9 cellular contexts compared by ENCODE assay signal in genomic region chr14:69768873-69769272, GRCh38. TPM values are rescaled to one million over a fixed set of nuclear protein-coding genes. Genes with fewer than 3 reads are reported as not detected.
DNase-seq lines count a peak whose midpoint lies in the region; ATAC-seq, FAIRE-seq and TF ChIP-seq lines count a peak whose summit lies in the region.
"Had no signal": no experiment of that assay in that cellular context is flagged by ENCODE, and none has a peak within 500 bp of the region (broad histone marks: within the 10 kb centered on the region; RNA-seq: fewer than 3 reads in every experiment).

No MANE protein-coding gene starts in this region.

- H3F3A ChIP-seq in DOHH2 (ENCODE audit: control insufficient read depth, insufficient read depth) = peaks cover 42% of the 10 kb centered on the region

- H4K20me1 ChIP-seq in DOHH2 (ENCODE audit: control insufficient read depth, insufficient read depth, low read depth, low read length) = peaks cover 30% of the 10 kb centered on the region

- intact Hi-C loops in pancreas (cut with DNase I) = no loop called here

- H3K4me1 ChIP-seq in DOHH2 (ENCODE audit: control insufficient read depth, low read length) = peaks cover 36% of the 10 kb centered on the region
- H3K4me1 ChIP-seq in esophagus (ENCODE audit: control insufficient read depth in 2 of 2, insufficient read depth in 2 of 2, low read length in 1 of 2) = peaks cover 0 to 2% of the 10 kb centered on the region in 2 donors
- peaks cover 18 to 32% (median 24%) of the 10 kb centered on the region in 3 donors for H3K4me1 ChIP-seq in pancreas

- no peaks in the 10 kb centered on the region for H3K9me3 ChIP-seq in DOHH2 (ENCODE audit: control insufficient read depth, insufficient read depth, low read length)
- H3K9me3 ChIP-seq in esophagus (ENCODE audit: control insufficient read depth in 2 of 2, insufficient read depth in 1 of 2, low read depth in 1 of 2, low read length in 1 of 2) = no peaks in the 10 kb centered on the region
- no peaks in the 10 kb centered on the region for H3K9me3 ChIP-seq in pancreas

- 64 to 74% methylated on average over 8 of the region's 8 CpGs for WGBS in esophagus, 2 donors
- WGBS in pancreas, 2 donors = 76 to 86% methylated on average over 8 of the region's 8 CpGs

- H3K4me3 ChIP-seq in DOHH2 (ENCODE audit: low read length) (peak overlapping the region; percentile 99; the same call in 1 of the 2 replicates), esophagus (ENCODE audit: low read depth in 1 of 2, low read length in 2 of 2) (peak overlapping the region; percentile 88 to 98), pancreas (peak overlapping the region; percentile 74 to 93 (median 84))

- H3K27me3 ChIP-seq in DOHH2 (ENCODE audit: control insufficient read depth, low read length) = no peaks in the 10 kb centered on the region
- no peaks in the 10 kb centered on the region for H3K27me3 ChIP-seq in esophagus (ENCODE audit: control insufficient read depth in 1 of 2, insufficient read depth in 2 of 2, low read length in 2 of 2)
- no peaks in the 10 kb centered on the region for H3K27me3 ChIP-seq in pancreas

- ATAC-seq in pancreas = no peak
- no peak for ATAC-seq in GM21447 (IDR thresholded peaks at IDR 0.05; ENCODE audit: unreplicated experiment)

- H3K79me2 ChIP-seq in DOHH2 (ENCODE audit: control insufficient read depth, low read length) = peaks cover 57% of the 10 kb centered on the region

- no peak overlapping the region for H3K27ac ChIP-seq in DOHH2 (ENCODE audit: low read depth, low read length)
- peak overlapping the region in 1 of 2 donors; percentile 54 for H3K27ac ChIP-seq in esophagus (ENCODE audit: low read depth in 2 of 2, low read length in 1 of 2)
- no peak overlapping the region for H3K27ac ChIP-seq in pancreas

- FAIRE-seq in pancreas (lab: Jason Lieb, UNC) = no peak

- H3K9me2 ChIP-seq in DOHH2 (replicated peaks; ENCODE audit: control insufficient read depth, low read length) = no peaks in the 10 kb centered on the region

- H3K36me3 ChIP-seq in DOHH2 (ENCODE audit: control insufficient read depth, low read length) = peaks cover 69% of the 10 kb centered on the region
- peaks cover 14 to 16% of the 10 kb centered on the region in 2 donors for H3K36me3 ChIP-seq in esophagus (ENCODE audit: control insufficient read depth in 2 of 2, insufficient read depth in 2 of 2, low read length in 1 of 2)
- peaks cover 8 to 57% (median 42%) of the 10 kb centered on the region in 3 donors for H3K36me3 ChIP-seq in pancreas

- TF ChIP-seq CTCF in DOHH2 (IDR thresholded peaks at IDR 0.05; ENCODE audit: low read depth, low read length, poor library complexity, severe bottlenecking) (no peak), pancreas (IDR thresholded peaks at IDR 0.05) (no peak)

- peak; percentile 11 for DNase-seq in RPMI7951 (ENCODE audit: low read depth)
- DNase-seq in pancreas = no peak
- DNase-seq in H4 (ENCODE audit: low spot score) = no peak
- DNase-seq in mesenteric fat pad (ENCODE audit: low spot score) = no peak
- no peak for DNase-seq in superior temporal gyrus (ENCODE audit: extremely low spot score)
- DNase-seq: KG1 had no signal

- peak overlapping the region; percentile 72 for H3K4me2 ChIP-seq in DOHH2 (ENCODE audit: low read length)

RNA-seq across cellular contexts. Expression of gene SRSF5, which starts 1.9 kb away (rescaled TPM):
- total RNA-seq in RPMI7951 (2014; rRNA removed; shearing (Covaris generic)) = 67.2 and 76.4 TPM in 2 replicates
- 100 to 1,000 TPM; 362 to 481 TPM for polyA plus RNA-seq in esophagus
- total RNA-seq in pancreas = 100 to 1,000 TPM in 3 of 6 donors, 10 to 100 TPM in 3; 78.0 to 142 (median 113) TPM
- polyA plus RNA-seq in pancreas = 100 to 1,000 TPM; 196 to 314 TPM
- 83.3 and 86.9 TPM in 2 replicates for total RNA-seq in H4 (2014; rRNA removed; shearing (Covaris generic))
- total RNA-seq in mesenteric fat pad = 288 TPM

RNA-seq across cellular contexts. Expression of gene SLC10A1, which starts 28.2 kb away (rescaled TPM):
- total RNA-seq in RPMI7951 (2014; rRNA removed; shearing (Covaris generic)) = not detected in 2 replicates
- polyA plus RNA-seq in esophagus (not detected), pancreas (not detected)
- total RNA-seq in pancreas (under 1 TPM in 1 of 6 donors, not detected in 5; 0.06 TPM), mesenteric fat pad (not detected)
- not detected in 2 replicates for total RNA-seq in H4 (2014; rRNA removed; shearing (Covaris generic))
